In genomic region chr20:6814945-6815344, GRCh38 we compare ENCODE assay signal across 22 cellular contexts.
"Had no signal": no experiment of that assay in that cellular context is flagged by ENCODE, and none has a peak within 500 bp of the region (broad histone marks: within the 10 kb centered on the region; RNA-seq: fewer than 3 reads in every experiment).

No MANE protein-coding gene starts in this region.

- H3K27me3 ChIP-seq: stomach, thyroid gland had no signal

- H3K36me3 ChIP-seq: gastrocnemius medialis, prostate gland, right atrium auricular region, stomach, thyroid gland had no signal

- ATAC-seq: gastrocnemius medialis; natural killer cell treated with Interleukin-12 subunit alpha and Interleukin-12 subunit beta and Interleukin-15 and Interleukin-18, amount 100 ng/mL, for 72 hours; sciatic nerve had no signal

- H3K9ac ChIP-seq: parathyroid adenoma had no signal

- H3K27ac ChIP-seq: coronary artery, gastrocnemius medialis, parathyroid adenoma, prostate gland, right atrium auricular region, stomach, thyroid gland had no signal

- DNase-seq: dermis blood vessel endothelial cell; effector memory CD4-positive, alpha-beta T cell; foreskin fibroblast; gastrocnemius medialis; head of caudate nucleus; naive B cell; stimulated activated CD4-positive, alpha-beta T cell treated with anti-CD3 and anti-CD28 coated beads, Interleukin-12 subunit alpha, Interleukin-12 subunit beta, amount 100 ng/mL, for 4 hours; stimulated activated CD4-positive, alpha-beta T cell treated with anti-CD3 and anti-CD28 coated beads, Interleukin-1b, Interleukin-23, amount 100 ng/mL, for 48 hours; stimulated activated CD4-positive, alpha-beta T cell treated with anti-CD3 and anti-CD28 coated beads, Interleukin-4, amount 100 ng/mL, for 1 hour; stimulated activated CD8-positive, alpha-beta memory T cell treated with anti-CD3 and anti-CD28 coated beads, Interleukin-4, amount 100 ng/mL, for 48 hours; stimulated activated naive CD4-positive, alpha-beta T cell treated with Interleukin-2 at 50 U/mL for 16 hours; stomach; thyroid gland; trophoblast cell had no signal

- H3K4me3 ChIP-seq: coronary artery, gastrocnemius medialis, lung, prostate gland, right atrium auricular region, smooth muscle cell, stomach, thyroid gland had no signal

- H3K4me1 ChIP-seq: gastrocnemius medialis, parathyroid adenoma, prostate gland, right atrium auricular region, stomach, thyroid gland had no signal

- H3K9me3 ChIP-seq: gastrocnemius medialis, prostate gland, right atrium auricular region, stomach, thyroid gland had no signal
